In the genomic region with DNA sequence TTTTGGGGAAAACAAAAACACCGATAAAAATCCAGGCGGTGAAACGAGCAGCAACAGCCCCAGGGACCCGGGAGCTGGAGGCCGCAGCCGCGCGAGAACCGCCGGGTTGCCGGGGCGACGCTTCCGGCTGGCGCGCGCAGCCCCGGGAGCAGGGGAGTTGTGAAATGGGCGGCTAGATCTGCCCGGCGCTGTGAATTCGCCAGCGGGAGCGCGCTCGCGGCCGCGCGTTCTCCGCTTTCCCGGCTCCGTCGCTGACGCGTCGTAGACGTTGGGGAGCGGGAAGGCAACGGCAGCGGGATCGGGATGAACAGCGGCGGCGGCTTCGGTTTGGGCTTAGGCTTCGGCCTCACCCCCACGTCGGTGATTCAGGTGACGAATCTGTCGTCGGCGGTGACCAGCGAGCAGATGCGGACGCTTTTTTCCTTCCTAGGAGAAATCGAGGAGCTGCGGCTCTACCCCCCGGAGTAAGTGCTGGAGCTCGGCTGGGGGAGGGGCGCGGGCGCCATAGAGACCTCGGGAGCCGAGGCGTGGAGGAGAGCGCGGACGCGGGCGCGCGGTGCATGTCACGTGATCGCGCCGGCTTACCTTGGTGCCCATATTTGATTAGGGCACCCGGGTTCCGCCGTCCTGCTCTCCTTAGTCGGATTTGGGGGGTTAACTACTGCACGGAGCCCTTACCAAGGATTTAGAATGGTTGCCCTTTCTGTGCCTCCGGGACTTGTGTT, we compare ENCODE assay signal across 8 cellular contexts. TPM values are rescaled to one million over a fixed set of nuclear protein-coding genes. Genes with fewer than 3 reads are reported as not detected.
DNase-seq lines count a peak whose midpoint lies in the region; ATAC-seq and TF ChIP-seq lines count a peak whose summit lies in the region.

A gene with protein sequence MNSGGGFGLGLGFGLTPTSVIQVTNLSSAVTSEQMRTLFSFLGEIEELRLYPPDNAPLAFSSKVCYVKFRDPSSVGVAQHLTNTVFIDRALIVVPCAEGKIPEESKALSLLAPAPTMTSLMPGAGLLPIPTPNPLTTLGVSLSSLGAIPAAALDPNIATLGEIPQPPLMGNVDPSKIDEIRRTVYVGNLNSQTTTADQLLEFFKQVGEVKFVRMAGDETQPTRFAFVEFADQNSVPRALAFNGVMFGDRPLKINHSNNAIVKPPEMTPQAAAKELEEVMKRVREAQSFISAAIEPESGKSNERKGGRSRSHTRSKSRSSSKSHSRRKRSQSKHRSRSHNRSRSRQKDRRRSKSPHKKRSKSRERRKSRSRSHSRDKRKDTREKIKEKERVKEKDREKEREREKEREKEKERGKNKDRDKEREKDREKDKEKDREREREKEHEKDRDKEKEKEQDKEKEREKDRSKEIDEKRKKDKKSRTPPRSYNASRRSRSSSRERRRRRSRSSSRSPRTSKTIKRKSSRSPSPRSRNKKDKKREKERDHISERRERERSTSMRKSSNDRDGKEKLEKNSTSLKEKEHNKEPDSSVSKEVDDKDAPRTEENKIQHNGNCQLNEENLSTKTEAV (plus strand): TSS at position 227 of the 725 bp plus-strand sequence. CDS start 77 bp downstream, at position 304.

- peaks cover 14% of the 10 kb centered on the region for H3K36me3 ChIP-seq in BLaER1

- peak within 1 kb of the TSS; percentile 98 for H3K27ac ChIP-seq in BLaER1
- peak within 1 kb of the TSS; percentile 98 to 99 for H3K27ac ChIP-seq in coronary artery

- peaks cover 9% of the 10 kb centered on the region for H3K9me3 ChIP-seq in BLaER1

- ATAC-seq in GM19328 (IDR thresholded peaks at IDR 0.05; ENCODE audit: unreplicated experiment) (peak; percentile 82), HG03469 (IDR thresholded peaks at IDR 0.05; ENCODE audit: unreplicated experiment) (peak; percentile 67), left colon (peak; percentile 91)

- intact Hi-C loops in left colon (cut with DNase I, micrococcal nuclease) = loop anchor here in 1 of 2 donors (5.0 kb wide), 1 partner anchor 222 kb away; no protein-coding TSS in a partner anchor

- no peaks in the 10 kb centered on the region for H3K27me3 ChIP-seq in BLaER1

- peak within 1 kb of the TSS; percentile 83 for H3K4me3 ChIP-seq in BLaER1
- peak within 1 kb of the TSS; percentile 85 for H3K4me3 ChIP-seq in coronary artery

- peak within 1 kb of the TSS; percentile 97 for H3K9ac ChIP-seq in BLaER1

- peak; percentile 74 to 92 for DNase-seq in NCI-H526 (lab: John Stamatoyannopoulos, UW)
- peak; percentile 89 for DNase-seq in activated CD4-positive, alpha-beta T cell treated with anti-CD3 and anti-CD28 coated beads, Interleukin-2, amount 10 ng/mL, durations not matched to agents 7 days and 5 days
- peak; percentile 93 for DNase-seq in coronary artery (ENCODE audit: low spot score)
- DNase-seq in left colon = peak; percentile 89 to 97
- peak; percentile 82 to 89 for DNase-seq in stimulated activated CD4-positive, alpha-beta T cell treated with anti-CD3 and anti-CD28 coated beads, Interleukin-1b, Interleukin-23, amount 100 ng/mL, for 4 hours (ENCODE audit: low read depth in 2 of 2)

- no peaks in the 10 kb centered on the region for H3K9me3 Mint-ChIP-seq in activated CD4-positive, alpha-beta T cell treated with anti-CD3 and anti-CD28 coated beads, Interleukin-2, amount 10 ng/mL, durations not matched to agents 7 days and 5 days

- no peak for TF ChIP-seq CTCF in coronary artery (IDR thresholded peaks at IDR 0.05)

- H3K27me3 Mint-ChIP-seq in activated CD4-positive, alpha-beta T cell treated with anti-CD3 and anti-CD28 coated beads, Interleukin-2, amount 10 ng/mL, durations not matched to agents 7 days and 5 days = no peaks in the 10 kb centered on the region

- H4K20me1 ChIP-seq in BLaER1 = peaks cover 37% of the 10 kb centered on the region

- POLR2A ChIA-PET in activated CD4-positive, alpha-beta T cell treated with anti-CD3 and anti-CD28 coated beads, Interleukin-2, amount 10 ng/mL, durations not matched to agents 7 days and 5 days (lab: Charles Lee) = interaction anchor here (0.6 kb wide), 1 partner anchor 411 kb away, joined by 3 read pairs; no protein-coding TSS in a partner anchor

- H3K4me1 ChIP-seq in BLaER1 = peaks cover 32% of the 10 kb centered on the region

- peak within 1 kb of the TSS; percentile 87 for H3K4me2 ChIP-seq in BLaER1

- peaks cover 35% of the 10 kb centered on the region for H3K4me1 Mint-ChIP-seq in activated CD4-positive, alpha-beta T cell treated with anti-CD3 and anti-CD28 coated beads, Interleukin-2, amount 10 ng/mL, durations not matched to agents 7 days and 5 days

- CTCF ChIA-PET in activated CD4-positive, alpha-beta T cell treated with anti-CD3 and anti-CD28 coated beads, Interleukin-2, amount 10 ng/mL, durations not matched to agents 7 days and 5 days (lab: Charles Lee) = interaction anchor here (0.6 kb wide), 1 partner anchor 216 kb away, joined by 3 read pairs; no protein-coding TSS in a partner anchor

- H3K4me3 Mint-ChIP-seq in activated CD4-positive, alpha-beta T cell treated with anti-CD3 and anti-CD28 coated beads, Interleukin-2, amount 10 ng/mL, durations not matched to agents 7 days and 5 days = peak within 1 kb of the TSS; percentile 96

- H3K36me3 Mint-ChIP-seq in activated CD4-positive, alpha-beta T cell treated with anti-CD3 and anti-CD28 coated beads, Interleukin-2, amount 10 ng/mL, durations not matched to agents 7 days and 5 days (ENCODE audit: low read depth) = peaks cover 14% of the 10 kb centered on the region

- H3K27ac Mint-ChIP-seq in activated CD4-positive, alpha-beta T cell treated with anti-CD3 and anti-CD28 coated beads, Interleukin-2, amount 10 ng/mL, durations not matched to agents 7 days and 5 days = peak within 1 kb of the TSS; percentile 100

RNA-seq across cellular contexts. Expression of the gene that starts here (rescaled TPM):
- total RNA-seq in activated CD4-positive, alpha-beta T cell treated with anti-CD3 and anti-CD28 coated beads, Interleukin-2, amount 10 ng/mL, durations not matched to agents 7 days and 5 days = 10 to 100 TPM; 66.0 to 70.9 TPM
- 10 to 100 TPM; 49.4 to 55.6 TPM for total RNA-seq in left colon

Comparison
In these comparisons a context has a peak if more than half of its experiments do, and no peak if none do; other contexts are left out.
1. Peak in every context shown above with its lines: DNase-seq, ATAC-seq, H3K4me3 ChIP-seq and H3K27ac ChIP-seq.